Comparison of ENCODE assay signal across 8 cellular contexts in the genomic region with DNA sequence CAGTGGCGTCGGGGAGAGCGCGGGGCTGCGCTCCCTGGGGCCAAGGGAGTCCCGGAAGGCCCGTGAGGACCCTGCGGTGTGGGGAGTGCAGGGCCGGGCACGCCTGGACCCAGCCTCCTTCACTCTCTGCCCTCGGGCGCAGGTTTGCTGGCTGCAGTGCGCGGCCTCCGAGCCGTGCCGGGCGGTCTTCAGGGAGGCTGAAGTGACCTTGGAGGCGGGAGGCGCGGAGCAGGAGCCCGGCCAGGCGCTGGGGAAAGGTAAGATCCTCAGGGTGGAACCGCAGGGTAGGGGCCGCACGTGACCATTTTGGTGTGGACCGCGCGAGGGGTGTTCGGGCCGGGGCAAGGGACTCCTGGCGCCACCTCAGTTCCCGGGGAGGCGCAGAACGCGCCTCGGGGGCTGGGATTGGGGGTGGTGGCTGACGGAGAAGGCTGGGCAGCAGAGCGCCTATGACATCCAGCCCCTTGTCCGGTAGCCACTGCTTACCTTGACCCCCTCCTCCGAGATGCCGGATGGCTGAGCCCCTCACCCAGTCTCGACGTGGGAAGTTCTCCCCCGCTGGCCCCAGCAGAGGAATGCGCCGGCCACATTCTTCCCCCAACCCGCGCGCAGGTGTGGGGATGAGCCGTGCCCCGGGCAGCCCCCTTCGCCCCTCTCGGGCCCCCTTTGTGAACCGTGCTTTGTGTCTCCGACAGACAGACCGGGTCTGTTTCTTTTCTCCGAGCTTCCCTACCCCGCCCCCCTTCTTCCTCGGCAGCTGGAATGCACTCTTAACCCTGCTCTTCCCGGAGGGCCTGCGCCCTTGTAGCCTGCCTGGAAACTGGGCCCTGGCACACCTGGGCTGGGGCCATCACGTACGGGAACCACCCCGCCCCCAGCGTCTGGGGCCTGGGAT. TPM values are rescaled to one million over a fixed set of nuclear protein-coding genes. Genes with fewer than 3 reads are reported as not detected.
DNase-seq lines count a peak whose midpoint lies in the region; ATAC-seq, FAIRE-seq and TF ChIP-seq lines count a peak whose summit lies in the region.

No MANE protein-coding gene starts in this region.

- H3K36me3 Mint-ChIP-seq in activated T-cell treated with anti-CD3 and anti-CD28 coated beads, Interleukin-2, amount 50 U/mL, for 4 hours (ENCODE audit: insufficient read depth), result no peaks in the 10 kb centered on the region
- H3K36me3 Mint-ChIP-seq in WTC11, result peaks cover 4% of the 10 kb centered on the region

- CTCF ChIA-PET in WTC11 (lab: Charles Lee), result interaction anchor here (0.8 to 5.6 kb wide), 7 partner anchors 10 to 460 kb away, joined by 3 to 61 read pairs (median 6); partner anchors contain the start of gene HAS3

- H3K4me3 Mint-ChIP-seq in activated T-cell treated with anti-CD3 and anti-CD28 coated beads, Interleukin-2, amount 50 U/mL, for 4 hours, result no peak overlapping the region
- H3K4me3 Mint-ChIP-seq in WTC11, result peak overlapping the region; percentile 89

- no peaks in the 10 kb centered on the region for H3K9me3 ChIP-seq in kidney (ENCODE audit: control insufficient read depth in 1 of 2, low read length in 2 of 2)
- H3K9me3 ChIP-seq in thyroid gland, result no peaks in the 10 kb centered on the region

- no peaks in the 10 kb centered on the region for H3K27me3 ChIP-seq in thyroid gland

- intact Hi-C loops in kidney (cut with DNase I) (no loop called here), thyroid gland (cut with DNase I) (no loop called here)

- H3K27me3 Mint-ChIP-seq in activated T-cell treated with anti-CD3 and anti-CD28 coated beads, Interleukin-2, amount 50 U/mL, for 4 hours (ENCODE audit: low read depth), result peaks cover 69% of the 10 kb centered on the region
- H3K27me3 Mint-ChIP-seq in WTC11 (ENCODE audit: low read depth), result peaks cover 25% of the 10 kb centered on the region

- ATAC-seq in activated T-cell treated with anti-CD3 and anti-CD28 coated beads, Interleukin-2, amount 50 U/mL, for 4 hours, result peak; percentile 32 to 35
- ATAC-seq in WTC11, result peak; percentile 23
- ATAC-seq in HG03439 (IDR thresholded peaks at IDR 0.05; ENCODE audit: unreplicated experiment), result no peak
- ATAC-seq in HG02870 (IDR thresholded peaks at IDR 0.05; ENCODE audit: unreplicated experiment), result no peak

- no peak for FAIRE-seq in kidney (lab: Jason Lieb, UNC)

- peak overlapping the region; percentile 60 for H3K27ac Mint-ChIP-seq in WTC11

- no peak for TF ChIP-seq CTCF in WTC11 (IDR thresholded peaks at IDR 0.05)
- no peak for TF ChIP-seq CTCF in kidney (IDR thresholded peaks at IDR 0.05; ENCODE audit: borderline replicate concordance, extremely low read depth, insufficient read depth)
- TF ChIP-seq CTCF in thyroid gland (IDR thresholded peaks at IDR 0.05), result no peak

- no peaks in the 10 kb centered on the region for H3K9me3 Mint-ChIP-seq in activated T-cell treated with anti-CD3 and anti-CD28 coated beads, Interleukin-2, amount 50 U/mL, for 4 hours
- no peaks in the 10 kb centered on the region for H3K9me3 Mint-ChIP-seq in WTC11

- H3K4me1 Mint-ChIP-seq in activated T-cell treated with anti-CD3 and anti-CD28 coated beads, Interleukin-2, amount 50 U/mL, for 4 hours (ENCODE audit: low read depth), result peaks cover 9% of the 10 kb centered on the region
- H3K4me1 Mint-ChIP-seq in WTC11, result peaks cover 47% of the 10 kb centered on the region

- H3K27ac ChIP-seq in kidney (ENCODE audit: low read depth in 2 of 2, low read length in 2 of 2), result no peak overlapping the region
- H3K27ac ChIP-seq in thyroid gland, result no peak overlapping the region

- H3K4me1 ChIP-seq in kidney (ENCODE audit: control insufficient read depth in 1 of 2, insufficient read depth in 1 of 2, low read depth in 1 of 2, low read length in 2 of 2), result peaks cover 4 to 8% of the 10 kb centered on the region in 2 donors
- peaks cover 21 to 24% of the 10 kb centered on the region in 2 donors for H3K4me1 ChIP-seq in thyroid gland

- POLR2A ChIA-PET in WTC11 (lab: Charles Lee), result interaction anchor here (1.2 to 1.7 kb wide), 2 partner anchors 10 to 55 kb away, joined by 4 to 13 read pairs; no protein-coding TSS in a partner anchor

- H3K36me3 ChIP-seq in kidney (ENCODE audit: control insufficient read depth in 1 of 2, insufficient read depth in 2 of 2, low read length in 2 of 2), result no peaks in the 10 kb centered on the region
- H3K36me3 ChIP-seq in thyroid gland, result no peaks in the 10 kb centered on the region

- no peak overlapping the region for H3K9ac ChIP-seq in kidney (ENCODE audit: low read length in 2 of 2)

- TF ChIP-seq POLR2A in thyroid gland (IDR thresholded peaks at IDR 0.05), result no peak

- H3K4me3 ChIP-seq in kidney (ENCODE audit: low read length in 2 of 2) (peak overlapping the region in 1 of 2 donors; percentile 49), thyroid gland (replicated peaks in 1 of 3) (peak overlapping the region in 2 of 3 donors; percentile 22 to 38)

- DNase-seq in activated T-cell treated with anti-CD3 and anti-CD28 coated beads, Interleukin-2, amount 50 U/mL, for 4 hours, result no peak
- DNase-seq in activated T-cell treated with anti-CD3 and anti-CD28 coated beads for 4 hours (no peak), WTC11 (ENCODE audit: low spot score) (peak; percentile 72), kidney (peak; percentile 72), thyroid gland (peak; percentile 12 to 27), NCI-H1048 (lab: John Stamatoyannopoulos, UW) (no peak)

- WGBS in thyroid gland, 2 donors, result 3% methylated on average over 30 to 34 of the region's 66 CpGs

TF ChIP-seq in WTC11, 78 proteins besides CTCF, POLR2A, EP300 and RAD21 (continues in another document):
- no peak for TF ChIP-seq EMX1 (CRISPR knock-in tag; IDR thresholded peaks at IDR 0.05)
- 0 out of 2 replicates have a peak, but pooled peaks have one; percentile 44 for TF ChIP-seq ARID4B (CRISPR knock-in tag; IDR thresholded peaks at IDR 0.05; ENCODE audit: borderline replicate concordance)
- TF ChIP-seq OVOL2 (CRISPR knock-in tag; IDR thresholded peaks at IDR 0.05; ENCODE audit: borderline replicate concordance), result no peak
- no peak for TF ChIP-seq ZNF512 (CRISPR knock-in tag; IDR thresholded peaks at IDR 0.05; ENCODE audit: borderline replicate concordance)

RNA-seq across cellular contexts. Expression of gene CDH3, which starts 0.6 kb away (rescaled TPM):
- under 1 TPM; 0.22 to 0.48 (median 0.34) TPM for total RNA-seq in activated T-cell treated with anti-CD3 and anti-CD28 coated beads, Interleukin-2, amount 50 U/mL, for 4 hours
- total RNA-seq in WTC11 (2021), result 128 to 142 TPM (median 136 TPM) in 3 replicates
- total RNA-seq in kidney, result 61.3 TPM
- polyA plus RNA-seq in kidney (ENCODE audit: insufficient read depth, low read depth, low replicate concordance), result 9.8 TPM
- total RNA-seq in thyroid gland, result 1 to 10 TPM; 1.1 to 5.0 (median 3.2) TPM

Comparison
In these comparisons a context has a peak if more than half of its experiments do, and no peak if none do; other contexts are left out.
1. ATAC-seq: peak in activated T-cell treated with anti-CD3 and anti-CD28 coated beads, Interleukin-2, amount 50 U/mL, for 4 hours (2 of 2) and WTC11 (single experiment); none in HG03439 (single experiment) and HG02870 (single experiment).
2. DNase-seq: peak in WTC11 (single experiment), kidney (single experiment) and thyroid gland (2 of 2); none in activated T-cell treated with anti-CD3 and anti-CD28 coated beads, Interleukin-2, amount 50 U/mL, for 4 hours (single experiment), activated T-cell treated with anti-CD3 and anti-CD28 coated beads for 4 hours (single experiment) and NCI-H1048 (single experiment).
3. RNA of gene CDH3, which starts 0.6 kb away (total RNA-seq): 128 to 142 TPM in WTC11 and 61.3 TPM in kidney (single experiment); 1.1 to 5.0 TPM in thyroid gland and 0.22 to 0.48 TPM in activated T-cell treated with anti-CD3 and anti-CD28 coated beads, Interleukin-2, amount 50 U/mL, for 4 hours; every median in the first group is over 10 times any median in the second.